Comparison of ENCODE assay signal across 19 cellular contexts in genomic region chr7:35420657-35421056, GRCh38.
DNase-seq lines count a peak whose midpoint lies in the region; ATAC-seq and TF ChIP-seq lines count a peak whose summit lies in the region.
"Had no signal": no experiment of that assay in that cellular context is flagged by ENCODE, and none has a peak within 500 bp of the region (broad histone marks: within the 10 kb centered on the region; RNA-seq: fewer than 3 reads in every experiment).

No MANE protein-coding gene starts in this region.

- no peaks in the 10 kb centered on the region for H3K4me1 ChIP-seq in rectal smooth muscle tissue (ENCODE audit: control insufficient read depth, insufficient read depth, low read length)
- H3K4me1 ChIP-seq in sigmoid colon, result peaks cover 0 to 3% (median 0%) of the 10 kb centered on the region in 4 donors
- H3K4me1 ChIP-seq: vagina had no signal

- no peaks in the 10 kb centered on the region for H3K27me3 ChIP-seq in rectal smooth muscle tissue (ENCODE audit: control insufficient read depth, insufficient read depth, low read length)
- H3K27me3 ChIP-seq in sigmoid colon, result no peaks in the 10 kb centered on the region
- H3K27me3 ChIP-seq: vagina had no signal

- H3K27ac ChIP-seq in rectal smooth muscle tissue (ENCODE audit: low read depth, low read length), result no peak overlapping the region
- H3K27ac ChIP-seq in sigmoid colon, result no peak overlapping the region
- H3K27ac ChIP-seq: vagina had no signal

- no peak for TF ChIP-seq CTCF in sigmoid colon (IDR thresholded peaks at IDR 0.05)

- no peak for TF ChIP-seq POLR2A in sigmoid colon (IDR thresholded peaks at IDR 0.05)

- no peaks in the 10 kb centered on the region for H3K9me3 ChIP-seq in sigmoid colon
- H3K9me3 ChIP-seq: vagina had no signal

- 22 to 38% methylated on average over 4 of the region's 4 CpGs for WGBS in sigmoid colon, 2 donors

- DNase-seq in Right ventricle myocardium superior (no peak), Right ventricle myocardium inferior (ENCODE audit: missing footprints) (no peak), RPMI7951 (ENCODE audit: low read depth) (peak; percentile 22), fibroblast of peridontal ligament (ENCODE audit: extremely low read depth) (peak; percentile 2), sigmoid colon (no peak)
- no peak for DNase-seq in stimulated activated CD4-positive, alpha-beta T cell treated with anti-CD3 and anti-CD28 coated beads, Interleukin-2, amount 100 ng/mL, for 24 hours
- no peak for DNase-seq in activated effector memory CD4-positive, alpha-beta T cell treated with anti-CD3 and anti-CD28 coated beads, Interleukin-2, amount 50 U/mL, for 16 hours
- DNase-seq: activated CD4-positive, alpha-beta T cell treated with anti-CD3 and anti-CD28 coated beads for 36 hours; activated naive CD4-positive, alpha-beta T cell treated with anti-CD3 and anti-CD28 coated beads, Interleukin-2, amount 10 ng/mL, durations not matched to agents 7 days and 5 days; NCI-H1105 treated with DMSO at 0.1 percent for 48 hours; NCI-H2171 treated with DMSO at 0.1 percent for 48 hours; NCI-H82; nephron progenitor cell; retina; stimulated activated CD4-positive, alpha-beta T cell treated with anti-CD3 and anti-CD28 coated beads, Interleukin-1b, Interleukin-23, amount 100 ng/mL, for 48 hours; T1000 had no signal

- H3K36me3 ChIP-seq in rectal smooth muscle tissue (ENCODE audit: control insufficient read depth, insufficient read depth, low read length), result no peaks in the 10 kb centered on the region
- no peaks in the 10 kb centered on the region for H3K36me3 ChIP-seq in sigmoid colon
- H3K36me3 ChIP-seq: vagina had no signal

- H3K9ac ChIP-seq in rectal smooth muscle tissue (ENCODE audit: low read length), result no peak overlapping the region

- no peak for TF ChIP-seq EP300 in sigmoid colon (IDR thresholded peaks at IDR 0.05)

- ATAC-seq in Right ventricle myocardium superior (ENCODE audit: poor library complexity) (peak; percentile 26), Right ventricle myocardium inferior (no peak)
- ATAC-seq: activated CD4-positive, alpha-beta T cell treated with anti-CD3 and anti-CD28 coated beads for 36 hours; K562 had no signal

- H3K4me3 ChIP-seq in rectal smooth muscle tissue (ENCODE audit: low read length) (peak overlapping the region; percentile 35), sigmoid colon (peak overlapping the region in 2 of 4 donors; percentile 9 to 25)
- H3K4me3 ChIP-seq: K562, vagina had no signal

- intact Hi-C loops in Right ventricle myocardium superior (cut with DNase I), result loop anchor here (10.0 kb wide), 1 partner anchor 166 kb away; the partner anchor contains the start of gene TBX20
- intact Hi-C loops in Right ventricle myocardium inferior (cut with DNase I), result no loop called here
- intact Hi-C loops in sigmoid colon (cut with DNase I), result loop anchor here (10.0 kb wide), 2 partner anchors 124 to 204 kb away; no protein-coding TSS in a partner anchor

Comparison
In these comparisons a context has a peak if more than half of its experiments do, and no peak if none do; other contexts are left out.
1. DNase-seq: peak in RPMI7951 (single experiment) and fibroblast of peridontal ligament (single experiment); none in Right ventricle myocardium superior (single experiment), Right ventricle myocardium inferior (single experiment), sigmoid colon (single experiment), stimulated activated CD4-positive, alpha-beta T cell treated with anti-CD3 and anti-CD28 coated beads, Interleukin-2, amount 100 ng/mL, for 24 hours (0 of 2) and activated effector memory CD4-positive, alpha-beta T cell treated with anti-CD3 and anti-CD28 coated beads, Interleukin-2, amount 50 U/mL, for 16 hours (single experiment).